ENCODE assay signal across 8 cellular contexts in the genomic region with DNA sequence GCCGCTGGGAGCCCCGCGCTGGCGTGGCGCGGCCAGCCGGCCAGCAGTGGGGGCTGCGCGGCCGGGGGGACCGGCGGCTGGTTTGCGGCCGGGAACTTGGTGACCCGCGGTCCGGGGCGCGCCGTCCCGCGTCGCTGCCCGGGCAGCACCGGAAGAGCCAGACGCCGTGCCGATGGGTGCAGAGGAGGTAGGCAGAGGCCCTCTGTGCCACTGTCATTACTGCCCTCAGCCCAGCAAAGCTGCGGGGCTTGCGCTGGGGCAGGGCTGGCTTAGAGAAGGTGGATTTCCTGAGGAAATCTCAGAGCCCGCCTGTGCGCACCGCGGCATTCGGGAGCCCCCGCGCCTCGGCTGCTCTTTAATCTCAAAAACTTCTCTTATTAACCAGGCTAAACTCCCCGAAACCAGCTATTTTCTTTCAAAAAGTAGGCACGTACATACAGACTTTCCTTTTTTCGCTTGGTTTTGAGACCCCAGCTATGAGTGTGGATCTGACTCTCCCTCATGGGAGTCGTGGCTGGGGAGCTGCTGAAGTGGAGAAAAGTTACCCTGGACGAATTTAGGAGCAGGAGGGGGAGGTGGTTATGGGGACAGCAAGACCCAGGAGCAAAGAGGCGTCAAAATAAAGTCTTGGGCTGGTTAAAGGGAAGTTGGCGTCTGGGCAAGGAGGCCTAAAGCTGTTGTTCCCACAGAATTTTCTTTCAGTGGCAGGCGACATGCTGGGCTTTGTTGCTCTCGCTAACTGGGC. TPM values are rescaled to one million over a fixed set of nuclear protein-coding genes. Genes with fewer than 3 reads are reported as not detected.
A peak's percentile ranks its signal among the peaks of the same experiment; 100 is the strongest.
DNase-seq lines count a peak whose midpoint lies in the region; ATAC-seq lines count a peak whose summit lies in the region.

No MANE protein-coding gene starts in this region.

- H3K9ac ChIP-seq in rectal smooth muscle tissue (ENCODE audit: low read length) = peak overlapping the region; percentile 67

- H3K9me3 ChIP-seq in right cardiac atrium (ENCODE audit: control insufficient read depth, low read length) = no peaks in the 10 kb centered on the region

- H3K4me3 ChIP-seq in right cardiac atrium (ENCODE audit: low read length) (peak overlapping the region; percentile 98), rectal smooth muscle tissue (ENCODE audit: low read length) (peak overlapping the region; percentile 81)

- peaks cover 20% of the 10 kb centered on the region for H3K4me1 ChIP-seq in right cardiac atrium (ENCODE audit: control insufficient read depth, insufficient read depth, low read length)
- peaks cover 32% of the 10 kb centered on the region for H3K4me1 ChIP-seq in rectal smooth muscle tissue (ENCODE audit: control insufficient read depth, insufficient read depth, low read length)

- ATAC-seq in HG03175 (IDR thresholded peaks at IDR 0.05; ENCODE audit: unreplicated experiment) = peak; percentile 3
- peak in 1 of 2 donors; percentile 22 for ATAC-seq in right cardiac atrium

- H3K27ac ChIP-seq in adipose tissue (ENCODE audit: low read depth, low read length) (peak overlapping the region; percentile 98), right cardiac atrium (ENCODE audit: low read length) (peak overlapping the region; percentile 100), rectal smooth muscle tissue (ENCODE audit: low read depth, low read length) (peak overlapping the region; percentile 93)

- intact Hi-C loops in right cardiac atrium (cut with DNase I) = loop anchor here in 1 of 4 donors (5.0 kb wide), 1 partner anchor 100 kb away; no protein-coding TSS in a partner anchor

- no peaks in the 10 kb centered on the region for H3K36me3 ChIP-seq in rectal smooth muscle tissue (ENCODE audit: control insufficient read depth, insufficient read depth, low read length)

- 0 to 1% (median 0%) methylated on average over 41 to 47 of the region's 47 CpGs for WGBS in adipose tissue, 3 donors
- WGBS in right cardiac atrium = under 1% methylated on average over 47 of the region's 47 CpGs

- peak; percentile 19 for DNase-seq in NK-92 treated with Interleukin-12 subunit alpha and Interleukin-12 subunit beta, amount 100 ng/mL, for 24 hours (lab: John Stamatoyannopoulos, UW)
- DNase-seq in NK-92 (lab: John Stamatoyannopoulos, UW; ENCODE audit: unreplicated experiment) = no peak
- peak; percentile 52 for DNase-seq in RKO (ENCODE audit: low spot score)
- DNase-seq in right cardiac atrium = peak; percentile 31 to 70 (median 69)
- DNase-seq in GOT3 (lab: John Stamatoyannopoulos, UW) = no peak

- H3K27me3 ChIP-seq in right cardiac atrium (ENCODE audit: control insufficient read depth, insufficient read depth) = no peaks in the 10 kb centered on the region
- H3K27me3 ChIP-seq in rectal smooth muscle tissue (ENCODE audit: control insufficient read depth, insufficient read depth, low read length) = no peaks in the 10 kb centered on the region

RNA-seq across cellular contexts. Expression of a gene that starts 0.8 kb away (rescaled TPM):
- polyA plus RNA-seq in adipose tissue (10 to 100 TPM in 2 of 3 donors, 1 to 10 TPM in 1; 9.1 to 24.4 (median 10.7) TPM), right cardiac atrium (9.1 TPM)
- 10 to 100 TPM; 16.5 to 25.9 (median 22.1) TPM for total RNA-seq in right cardiac atrium

RNA-seq across cellular contexts. Expression of a gene that starts 37.5 kb away (rescaled TPM):
- under 1 TPM in 1 of 3 donors, not detected in 2; 0.07 TPM for polyA plus RNA-seq in adipose tissue
- not detected for total RNA-seq in right cardiac atrium
- polyA plus RNA-seq in right cardiac atrium = not detected

Comparison
In these comparisons a context has a peak if more than half of its experiments do, and no peak if none do; other contexts are left out.
1. DNase-seq: peak in NK-92 treated with Interleukin-12 subunit alpha and Interleukin-12 subunit beta, amount 100 ng/mL, for 24 hours (single experiment), RKO (single experiment) and right cardiac atrium (3 of 3); none in NK-92 (single experiment) and GOT3 (single experiment).
2. Peak in every context shown above with its lines, with median percentiles within 50 percentile points of each other: H3K27ac ChIP-seq.